ENCODE assay signal across 27 cellular contexts in the genomic region with DNA sequence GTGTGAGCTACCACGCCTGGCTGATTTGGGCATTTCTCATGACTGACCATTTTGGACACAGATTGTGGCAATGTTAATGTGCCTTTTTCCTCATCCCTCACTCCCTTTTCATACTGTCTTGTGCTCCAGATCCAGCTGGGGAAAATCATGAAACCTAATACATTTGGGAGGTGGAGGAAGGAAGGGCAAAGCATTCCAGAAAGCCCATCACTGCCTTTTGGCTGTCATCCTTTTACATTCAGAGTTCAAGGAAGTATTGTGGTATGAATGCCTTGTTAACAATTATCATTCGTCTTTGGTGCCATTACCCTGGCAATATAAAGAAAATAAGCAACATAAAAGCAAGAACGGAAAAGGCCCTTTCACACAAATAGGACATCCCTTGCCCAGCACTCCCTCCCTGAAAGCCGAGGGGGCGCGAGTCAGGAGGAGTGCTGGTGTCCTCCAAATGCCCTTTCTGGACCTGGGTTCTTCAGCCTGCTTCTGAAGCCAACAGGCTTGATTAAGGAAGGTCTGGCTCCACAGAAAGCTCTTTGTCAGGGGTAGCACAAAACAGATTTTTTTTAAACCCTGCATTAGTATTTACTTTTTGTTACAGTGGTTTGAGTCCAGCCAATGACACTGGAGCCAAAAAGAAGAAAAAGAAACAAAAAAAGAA. TPM values are rescaled to one million over a fixed set of nuclear protein-coding genes. Genes with fewer than 3 reads are reported as not detected.
A peak's percentile ranks its signal among the peaks of the same experiment; 100 is the strongest.
DNase-seq lines count a peak whose midpoint lies in the region; ATAC-seq and TF ChIP-seq lines count a peak whose summit lies in the region.
"Had no signal": no experiment of that assay in that cellular context is flagged by ENCODE, and none has a peak within 500 bp of the region (broad histone marks: within the 10 kb centered on the region; RNA-seq: fewer than 3 reads in every experiment).

No MANE protein-coding gene starts in this region.

- intact Hi-C loops in posterior vena cava (cut with DNase I) = no loop called here
- intact Hi-C loops in prostate gland (cut with DNase I) = no loop called here

- peaks cover 49% of the 10 kb centered on the region for H3K36me3 ChIP-seq in CD4-positive, CD25-positive, alpha-beta regulatory T cell (ENCODE audit: control insufficient read depth, insufficient read depth, low read length)
- peaks cover 8 to 12% of the 10 kb centered on the region in 2 donors for H3K36me3 ChIP-seq in prostate gland

- 31% methylated on average over 6 of the region's 6 CpGs for WGBS in prostate gland

- ATAC-seq in CD4-positive, CD25-positive, alpha-beta regulatory T cell (ENCODE audit: low read depth in 2 of 2) = no peak
- peak; percentile 81 for ATAC-seq in SK-N-SH treated with all-trans-retinoic acid at 6 μM for 48 hours
- ATAC-seq in GM21423 (IDR thresholded peaks at IDR 0.05; ENCODE audit: unreplicated experiment) = no peak
- ATAC-seq: activated CD4-positive, CD25-positive, alpha-beta regulatory T cell treated with anti-CD3 and anti-CD28 coated beads, Interleukin-2, amount 50 U/mL, for 24 hours; left colon; natural killer cell; Panc1 had no signal

- H3K27me3 ChIP-seq in CD4-positive, CD25-positive, alpha-beta regulatory T cell (ENCODE audit: control insufficient read depth, insufficient read depth, low read length) = no peaks in the 10 kb centered on the region
- no peaks in the 10 kb centered on the region for H3K27me3 ChIP-seq in prostate gland (replicated peaks; ENCODE audit: insufficient read depth)
- H3K27me3 ChIP-seq: hepatocyte, spleen had no signal

- H3K4me3 Mint-ChIP-seq in CD4-positive, CD25-positive, alpha-beta regulatory T cell = no peak overlapping the region
- H3K4me3 Mint-ChIP-seq: activated CD4-positive, alpha-beta memory T cell treated with anti-CD3 and anti-CD28 coated beads, Interleukin-2, amount 10 ng/mL, durations not matched to agents 7 days and 5 days; activated naive CD8-positive, alpha-beta T cell treated with anti-CD3 and anti-CD28 coated beads for 36 hours; natural killer cell had no signal

- H3K27ac Mint-ChIP-seq in CD4-positive, CD25-positive, alpha-beta regulatory T cell = peak overlapping the region in 2 of 3 donors; percentile 12 to 20
- H3K27ac Mint-ChIP-seq: activated CD4-positive, alpha-beta memory T cell treated with anti-CD3 and anti-CD28 coated beads, Interleukin-2, amount 10 ng/mL, durations not matched to agents 7 days and 5 days; activated naive CD8-positive, alpha-beta T cell treated with anti-CD3 and anti-CD28 coated beads for 36 hours had no signal

- TF ChIP-seq CTCF in prostate gland (IDR thresholded peaks at IDR 0.05) = no peak

- H3K4me1 ChIP-seq in CD4-positive, CD25-positive, alpha-beta regulatory T cell (ENCODE audit: control insufficient read depth, insufficient read depth, low read length, poor library complexity, severe bottlenecking) = peaks cover 2% of the 10 kb centered on the region
- no peaks in the 10 kb centered on the region for H3K4me1 ChIP-seq in prostate gland (replicated peaks)
- H3K4me1 ChIP-seq: HAP-1 had no signal

- no peak overlapping the region for H3K4me3 ChIP-seq in CD4-positive, CD25-positive, alpha-beta regulatory T cell (ENCODE audit: low read depth, low read length)
- H3K4me3 ChIP-seq in prostate gland = no peak overlapping the region
- H3K4me3 ChIP-seq: HAP-1, hepatocyte, spleen had no signal

- H3K9me3 Mint-ChIP-seq in CD4-positive, CD25-positive, alpha-beta regulatory T cell = no peaks in the 10 kb centered on the region
- H3K9me3 Mint-ChIP-seq: activated CD4-positive, alpha-beta memory T cell treated with anti-CD3 and anti-CD28 coated beads, Interleukin-2, amount 10 ng/mL, durations not matched to agents 7 days and 5 days; activated naive CD8-positive, alpha-beta T cell treated with anti-CD3 and anti-CD28 coated beads for 36 hours; natural killer cell had no signal

- no peak overlapping the region for H3K27ac ChIP-seq in CD4-positive, CD25-positive, alpha-beta regulatory T cell (ENCODE audit: insufficient read depth, low read length, poor library complexity, severe bottlenecking)
- no peak overlapping the region for H3K27ac ChIP-seq in prostate gland
- H3K27ac ChIP-seq: epithelial cell of prostate, hepatocyte had no signal

- H3K9me3 ChIP-seq in CD4-positive, CD25-positive, alpha-beta regulatory T cell (ENCODE audit: control insufficient read depth in 2 of 2, low read length in 2 of 2) = no peaks in the 10 kb centered on the region
- H3K9me3 ChIP-seq in prostate gland = no peaks in the 10 kb centered on the region
- H3K9me3 ChIP-seq: HAP-1, spleen had no signal

- no peak for DNase-seq in CD4-positive, CD25-positive, alpha-beta regulatory T cell
- DNase-seq in fibroblast of peridontal ligament (ENCODE audit: extremely low read depth) (peak; percentile 69), posterior vena cava (ENCODE audit: low spot score) (peak; percentile 67), prostate gland (ENCODE audit: low spot score) (no peak), mucosa of gallbladder (ENCODE audit: low spot score) (no peak), NCI-H1930 (lab: John Stamatoyannopoulos, UW) (no peak)
- DNase-seq: activated CD4-positive, alpha-beta memory T cell treated with anti-CD3 and anti-CD28 coated beads, Interleukin-2, amount 10 ng/mL, durations not matched to agents 7 days and 5 days; activated naive CD8-positive, alpha-beta T cell treated with anti-CD3 and anti-CD28 coated beads for 36 hours; DMS79 treated with DMSO at 0.1 percent for 48 hours; effector CD8-positive, alpha-beta T cell; foreskin fibroblast; GF-D8; left colon; midbrain; natural killer cell; NCI-H1092; NCI-H187; NCI-H524 treated with DMSO at 0.1 percent for 48 hours; NK-92 treated with Interleukin-12 subunit alpha and Interleukin-12 subunit beta, amount 100 ng/mL, for 24 hours had no signal

- no peaks in the 10 kb centered on the region for H3K27me3 Mint-ChIP-seq in CD4-positive, CD25-positive, alpha-beta regulatory T cell
- H3K27me3 Mint-ChIP-seq: activated CD4-positive, alpha-beta memory T cell treated with anti-CD3 and anti-CD28 coated beads, Interleukin-2, amount 10 ng/mL, durations not matched to agents 7 days and 5 days; activated naive CD8-positive, alpha-beta T cell treated with anti-CD3 and anti-CD28 coated beads for 36 hours had no signal

- peaks cover 7 to 21% (median 18%) of the 10 kb centered on the region in 4 donors for H3K4me1 Mint-ChIP-seq in CD4-positive, CD25-positive, alpha-beta regulatory T cell

- TF ChIP-seq POLR2A in prostate gland (IDR thresholded peaks at IDR 0.05) = no peak

- peaks cover 19% of the 10 kb centered on the region for H3K36me3 Mint-ChIP-seq in CD4-positive, CD25-positive, alpha-beta regulatory T cell
- H3K36me3 Mint-ChIP-seq: natural killer cell had no signal

TF ChIP-seq in SK-N-SH treated with all-trans-retinoic acid at 6 μM for 48 hours, 23 proteins besides CTCF, POLR2A, EP300 and RAD21:
- TF ChIP-seq PPARA (CRISPR knock-in tag; IDR thresholded peaks at IDR 0.05; ENCODE audit: borderline replicate concordance) = no peak
- TF ChIP-seq ZNF70 (CRISPR knock-in tag; IDR thresholded peaks at IDR 0.05) = 0 out of 2 replicates have a peak, but pooled peaks have one; percentile 16
TF ChIP-seq in SK-N-SH treated with all-trans-retinoic acid at 6 μM for 48 hours: peak in this region for 1.

RNA-seq across cellular contexts. Expression of gene NMT1, which starts 20.1 kb away (rescaled TPM):
- total RNA-seq in CD4-positive, CD25-positive, alpha-beta regulatory T cell = 87.2 TPM
- 10 to 100 TPM; 34.6 to 72.0 (median 53.8) TPM for polyA plus RNA-seq in CD4-positive, CD25-positive, alpha-beta regulatory T cell
- 10 to 100 TPM; 71.8 to 83.5 TPM for total RNA-seq in posterior vena cava
- 10 to 100 TPM; 39.4 to 68.5 TPM for total RNA-seq in prostate gland
- total RNA-seq in mucosa of gallbladder = 109 TPM

RNA-seq across cellular contexts. Expression of gene DCAKD, which starts 29.7 kb away (rescaled TPM):
- total RNA-seq in CD4-positive, CD25-positive, alpha-beta regulatory T cell = 20.7 TPM
- 10 to 100 TPM in 3 of 4 donors, 1 to 10 TPM in 1; 10.0 to 15.2 (median 13.5) TPM for polyA plus RNA-seq in CD4-positive, CD25-positive, alpha-beta regulatory T cell
- total RNA-seq in posterior vena cava (10 to 100 TPM; 17.9 to 19.9 TPM), prostate gland (100 to 1,000 TPM in 1 of 2 donors, 10 to 100 TPM in 1; 91.1 to 111 TPM), mucosa of gallbladder (38.3 TPM)

RNA-seq across cellular contexts. Expression of gene PLCD3, which starts 51.1 kb away (rescaled TPM):
- total RNA-seq in CD4-positive, CD25-positive, alpha-beta regulatory T cell = 5.5 TPM
- 1 to 10 TPM in 1 of 4 donors, under 1 TPM in 3; 0.15 to 1.5 (median 0.42) TPM for polyA plus RNA-seq in CD4-positive, CD25-positive, alpha-beta regulatory T cell
- total RNA-seq in posterior vena cava = 10 to 100 TPM; 69.3 to 74.2 TPM
- total RNA-seq in prostate gland = 100 to 1,000 TPM in 1 of 2 donors, 10 to 100 TPM in 1; 34.7 to 154 TPM
- 63.6 TPM for total RNA-seq in mucosa of gallbladder

RNA-seq across cellular contexts. Expression of gene ACBD4, which starts 54.3 kb away (rescaled TPM):
- 23.6 TPM for total RNA-seq in CD4-positive, CD25-positive, alpha-beta regulatory T cell
- 10 to 100 TPM; 13.8 to 17.9 (median 15.0) TPM for polyA plus RNA-seq in CD4-positive, CD25-positive, alpha-beta regulatory T cell
- 10 to 100 TPM; 10.8 to 12.9 TPM for total RNA-seq in posterior vena cava
- 10 to 100 TPM; 18.8 to 23.3 TPM for total RNA-seq in prostate gland
- 29.8 TPM for total RNA-seq in mucosa of gallbladder

Comparison
In these comparisons a context has a peak if more than half of its experiments do, and no peak if none do; other contexts are left out.
1. DNase-seq: peak in fibroblast of peridontal ligament (single experiment) and posterior vena cava (single experiment); none in CD4-positive, CD25-positive, alpha-beta regulatory T cell (0 of 3), prostate gland (single experiment), mucosa of gallbladder (single experiment) and NCI-H1930 (0 of 2).